3 cellular contexts compared by ENCODE assay signal in genomic region chr7:135618510-135618909, GRCh38.
TF ChIP-seq lines count a peak whose summit lies in the region.

No MANE protein-coding gene starts in this region.

TF ChIP-seq in HepG2, 621 proteins besides CTCF, POLR2A, EP300 and RAD21:
- TF ChIP-seq SP2 (CRISPR knock-in tag; IDR thresholded peaks at IDR 0.05) (no peak), CEBPB (IDR thresholded peaks at IDR 0.05; ENCODE audit: borderline replicate concordance, low read depth, low read length) (peak; percentile 33; the same call in 1 of the 2 replicates), GABPA (IDR thresholded peaks at IDR 0.05; ENCODE audit: low read depth, low read length) (no peak), GABPA (CRISPR knock-in tag; IDR thresholded peaks at IDR 0.05; ENCODE audit: low read depth) (no peak)

TF ChIP-seq in IMR-90, 13 proteins besides CTCF, POLR2A, EP300 and RAD21:
- TF ChIP-seq RFX5 (IDR thresholded peaks at IDR 0.05; ENCODE audit: low read depth, low read length) (no peak), SMC3 (IDR thresholded peaks at IDR 0.05; ENCODE audit: low read depth, low read length) (no peak), MXI1 (IDR thresholded peaks at IDR 0.05; ENCODE audit: borderline replicate concordance, low read depth, low read length) (no peak), MAZ (IDR thresholded peaks at IDR 0.05; ENCODE audit: borderline replicate concordance, low read depth, low read length) (no peak), CEBPB (IDR thresholded peaks at IDR 0.05; ENCODE audit: low read depth, low read length) (peak; percentile 76)

TF ChIP-seq in K562, 482 proteins besides CTCF, POLR2A, EP300 and RAD21:
- TF ChIP-seq CEBPG (CRISPR knock-in tag; IDR thresholded peaks at IDR 0.05), result no peak
- TF ChIP-seq CEBPG (tag; conservative IDR thresholded peaks at IDR 0.05 in 1 of 2, IDR thresholded peaks at IDR 0.05 in 1 of 2), result peak; percentile 40 to 85; a peak in 3 of 4 replicates
- no peak for TF ChIP-seq ZNF589 (CRISPR knock-in tag; IDR thresholded peaks at IDR 0.05; ENCODE audit: low read depth)
- TF ChIP-seq GTF2B (IDR thresholded peaks at IDR 0.05; ENCODE audit: extremely low read depth, insufficient read length), result no peak
- no peak for TF ChIP-seq BACH1 (tag; IDR thresholded peaks at IDR 0.05)
- TF ChIP-seq PCBP2 (IDR thresholded peaks at IDR 0.05; ENCODE audit: low read depth, low read length, poor library complexity, severe bottlenecking), result no peak
- no peak for TF ChIP-seq FOXK2 (conservative IDR thresholded peaks at IDR 0.05 in 1 of 2, IDR thresholded peaks at IDR 0.05 in 1 of 2; ENCODE audit: low read depth in 2 of 2)
- TF ChIP-seq CCNT2 (IDR thresholded peaks at IDR 0.05; ENCODE audit: borderline replicate concordance, extremely low read depth, insufficient read length, low read depth, low read length), result no peak
- TF ChIP-seq ZNF239 (CRISPR knock-in tag; IDR thresholded peaks at IDR 0.05), result no peak
- TF ChIP-seq MXI1 (IDR thresholded peaks at IDR 0.05; ENCODE audit: low read depth, low read length), result no peak
- TF ChIP-seq CEBPB (tag; IDR thresholded peaks at IDR 0.05), result peak; percentile 76
- TF ChIP-seq NONO (IDR thresholded peaks at IDR 0.05; ENCODE audit: low read depth in 2 of 2, low read length in 1 of 2), result 0 out of 4 replicates have a peak, but pooled peaks of 1 of the 2 experiments have one; percentile 7
- TF ChIP-seq ELK3 (CRISPR knock-in tag; IDR thresholded peaks at IDR 0.05), result no peak
